In genomic region chr1:47738560-47739182, GRCh38 we compare ENCODE assay signal across 8 cellular contexts.
A peak's percentile ranks its signal among the peaks of the same experiment; 100 is the strongest.
DNase-seq lines count a peak whose midpoint lies in the region; ATAC-seq and TF ChIP-seq lines count a peak whose summit lies in the region.

No MANE protein-coding gene starts in this region.

- no peak overlapping the region for H3K4me3 Mint-ChIP-seq in CD8-positive, alpha-beta memory T cell

- in situ Hi-C loops in SK-MEL-5 (cut with HindIII; ENCODE audit: low pct_unique_long_range_greater_than_20kb, low sequenced_read_pairs): no loop called here

- H3K4me3 ChIP-seq in HCT116 (replicated peaks in 1 of 2; ENCODE audit: low read depth in 1 of 2, low read length in 2 of 2) (no peak overlapping the region), gastroesophageal sphincter (no peak overlapping the region)
- H3K4me3 ChIP-seq in CD8-positive, alpha-beta memory T cell (ENCODE audit: low read length): no peak overlapping the region

- no peak overlapping the region for H3K9ac ChIP-seq in HCT116 (ENCODE audit: low read length)

- CTCF ChIA-PET in HCT116 (lab: Charles Lee): interaction anchor here (0.6 to 2.3 kb wide), 7 partner anchors 12 to 465 kb away, joined by 3 to 12 read pairs (median 7); no protein-coding TSS in a partner anchor
- CTCF ChIA-PET in CD8-positive, alpha-beta memory T cell (lab: Charles Lee): interaction anchor here (1.3 kb wide), 1 partner anchor 25 kb away, joined by 3 read pairs; no protein-coding TSS in a partner anchor

- no peak overlapping the region for H2AFZ ChIP-seq in HCT116 (ENCODE audit: low read depth, low read length, poor library complexity, severe bottlenecking)

- H3K27me3 ChIP-seq in HCT116 (ENCODE audit: insufficient read depth, low read length) (peaks cover 6% of the 10 kb centered on the region; the same call in 1 of the 2 replicates), gastroesophageal sphincter (peaks cover 24% of the 10 kb centered on the region)
- H3K27me3 ChIP-seq in CD8-positive, alpha-beta memory T cell (ENCODE audit: insufficient read depth, low read length, poor library complexity, severe bottlenecking): peaks cover 4% of the 10 kb centered on the region

- peak; percentile 50 to 85 (median 74); a peak in 5 of 6 replicates for TF ChIP-seq CTCF in HCT116 (IDR thresholded peaks at IDR 0.05 in 2 of 3, conservative IDR thresholded peaks at IDR 0.05 in 1 of 3; ENCODE audit: borderline replicate concordance in 1 of 3, insufficient read depth in 1 of 3, low read depth in 2 of 3, low read length in 2 of 3)
- TF ChIP-seq CTCF in gastroesophageal sphincter (IDR thresholded peaks at IDR 0.05): peak; percentile 59 to 82 (median 70)

- no peaks in the 10 kb centered on the region for H3K4me1 ChIP-seq in HCT116 (ENCODE audit: control insufficient read depth in 1 of 2, insufficient read depth in 2 of 2, low read length in 2 of 2)
- H3K4me1 ChIP-seq in gastroesophageal sphincter: peaks cover 0 to 7% (median 0%) of the 10 kb centered on the region in 3 donors
- no peaks in the 10 kb centered on the region for H3K4me1 ChIP-seq in CD8-positive, alpha-beta memory T cell (ENCODE audit: insufficient read depth, low read length)

- H3K27ac ChIP-seq in HCT116 (ENCODE audit: low read depth, low read length) (no peak overlapping the region), gastroesophageal sphincter (no peak overlapping the region)
- H3K27ac ChIP-seq in CD8-positive, alpha-beta memory T cell (ENCODE audit: low read depth, low read length): no peak overlapping the region

- no TSS peak for BruUV-seq in HCT116 (replicated peaks; lab: Mats Ljungman, UMichigan)

- H3K36me3 Mint-ChIP-seq in CD8-positive, alpha-beta memory T cell: no peaks in the 10 kb centered on the region

- TF ChIP-seq POLR2A in HCT116 (IDR thresholded peaks at IDR 0.05; ENCODE audit: borderline replicate concordance, extremely low read depth, insufficient read depth, insufficient read length) (no peak), gastroesophageal sphincter (IDR thresholded peaks at IDR 0.05) (no peak)

- TF ChIP-seq EP300 in gastroesophageal sphincter (IDR thresholded peaks at IDR 0.05): no peak

- H3K4me2 ChIP-seq in HCT116 (ENCODE audit: low read length): no peak overlapping the region

- peak; percentile 73 for TF ChIP-seq RAD21 in HCT116 (IDR thresholded peaks at IDR 0.05; ENCODE audit: low read depth)

- peak; percentile 95 for ATAC-seq in HCT116
- peak; percentile 76 for ATAC-seq in gastroesophageal sphincter
- ATAC-seq in HG03097 (IDR thresholded peaks at IDR 0.05; ENCODE audit: low FRiP score, unreplicated experiment): no peak

- no peaks in the 10 kb centered on the region; the same call in 1 of the 2 replicates for H4K20me1 ChIP-seq in HCT116 (ENCODE audit: insufficient read depth)

- H3K27ac Mint-ChIP-seq in CD8-positive, alpha-beta memory T cell: peak overlapping the region in 1 of 8 donors; percentile 16

- RAD21 ChIA-PET in HCT116 (lab: Charles Lee; ENCODE audit: low non-redundant PET in 1 of 2, low total read pairs in 2 of 2, uncharacterized antibody in 2 of 2, unreplicated experiment in 2 of 2): interaction anchor here in 1 of 2 experiments (0.6 kb wide), 2 partner anchors 27 to 34 kb away, joined by 3 read pairs; no protein-coding TSS in a partner anchor

- H3K27me3 Mint-ChIP-seq in CD8-positive, alpha-beta memory T cell: peaks cover 11 to 57% of the 10 kb centered on the region in 2 donors

- peaks cover 9 to 23% (median 14%) of the 10 kb centered on the region in 5 donors for H3K9me3 Mint-ChIP-seq in CD8-positive, alpha-beta memory T cell

- H3K36me3 ChIP-seq in HCT116 (ENCODE audit: control insufficient read depth in 1 of 2, insufficient read depth in 2 of 2, low read length in 2 of 2) (no peaks in the 10 kb centered on the region), gastroesophageal sphincter (no peaks in the 10 kb centered on the region)
- H3K36me3 ChIP-seq in CD8-positive, alpha-beta memory T cell (ENCODE audit: insufficient read depth, low read length): no peaks in the 10 kb centered on the region

- no peaks in the 10 kb centered on the region for H3K9me2 ChIP-seq in HCT116 (ENCODE audit: insufficient read depth)

- peak; percentile 76 for DNase-seq in AG08395 (ENCODE audit: low spot score)
- DNase-seq in HCT116 (ENCODE audit: low read depth, low spot score): no peak
- peak; percentile 61 for DNase-seq in SK-MEL-5 (ENCODE audit: low read depth, low spot score)
- peak; percentile 53 for DNase-seq in retina
- no peak for DNase-seq in stimulated activated CD4-positive, alpha-beta T cell treated with anti-CD3 and anti-CD28 coated beads, Interleukin-4, amount 100 ng/mL, for 1 hour
- DNase-seq in CD8-positive, alpha-beta memory T cell: no peak

- H3K4me1 Mint-ChIP-seq in CD8-positive, alpha-beta memory T cell: no peaks in the 10 kb centered on the region

- H3K79me2 ChIP-seq in HCT116 (ENCODE audit: insufficient read depth, low read length): no peaks in the 10 kb centered on the region

- intact Hi-C loops in HCT116 (cut with micrococcal nuclease): loop anchor here (1.0 kb wide), 3 partner anchors 193 to 464 kb away; no protein-coding TSS in a partner anchor

- H3K9me3 ChIP-seq in HCT116 (ENCODE audit: control insufficient read depth in 1 of 2, insufficient read depth in 1 of 2, low read depth in 1 of 2, low read length in 2 of 2) (no peaks in the 10 kb centered on the region), gastroesophageal sphincter (peaks cover 0 to 6% (median 0%) of the 10 kb centered on the region in 3 donors)
- no peaks in the 10 kb centered on the region for H3K9me3 ChIP-seq in CD8-positive, alpha-beta memory T cell (ENCODE audit: low read length)

- 6 to 26% methylated on average over 3 to 6 of the region's 8 CpGs for WGBS in gastroesophageal sphincter (ENCODE audit: low coverage in 1 of 2), 2 donors

- POLR2A ChIA-PET in HCT116 (lab: Charles Lee): no interaction called here
- POLR2A ChIA-PET in CD8-positive, alpha-beta memory T cell (lab: Charles Lee): no interaction called here

TF ChIP-seq in HCT116, 20 proteins besides CTCF, POLR2A, EP300 and RAD21:
- no peak for TF ChIP-seq TCF7L2 (IDR thresholded peaks at IDR 0.05; ENCODE audit: borderline replicate concordance, extremely low read depth, insufficient read depth, insufficient read length)
- no peak for TF ChIP-seq JUND (IDR thresholded peaks at IDR 0.05)
- no peak for TF ChIP-seq SP1 (IDR thresholded peaks at IDR 0.05; ENCODE audit: low read depth)
- no peak for TF ChIP-seq EZH2phosphoT487 (IDR thresholded peaks at IDR 0.05; ENCODE audit: borderline replicate concordance)
- TF ChIP-seq, protein P1, sequence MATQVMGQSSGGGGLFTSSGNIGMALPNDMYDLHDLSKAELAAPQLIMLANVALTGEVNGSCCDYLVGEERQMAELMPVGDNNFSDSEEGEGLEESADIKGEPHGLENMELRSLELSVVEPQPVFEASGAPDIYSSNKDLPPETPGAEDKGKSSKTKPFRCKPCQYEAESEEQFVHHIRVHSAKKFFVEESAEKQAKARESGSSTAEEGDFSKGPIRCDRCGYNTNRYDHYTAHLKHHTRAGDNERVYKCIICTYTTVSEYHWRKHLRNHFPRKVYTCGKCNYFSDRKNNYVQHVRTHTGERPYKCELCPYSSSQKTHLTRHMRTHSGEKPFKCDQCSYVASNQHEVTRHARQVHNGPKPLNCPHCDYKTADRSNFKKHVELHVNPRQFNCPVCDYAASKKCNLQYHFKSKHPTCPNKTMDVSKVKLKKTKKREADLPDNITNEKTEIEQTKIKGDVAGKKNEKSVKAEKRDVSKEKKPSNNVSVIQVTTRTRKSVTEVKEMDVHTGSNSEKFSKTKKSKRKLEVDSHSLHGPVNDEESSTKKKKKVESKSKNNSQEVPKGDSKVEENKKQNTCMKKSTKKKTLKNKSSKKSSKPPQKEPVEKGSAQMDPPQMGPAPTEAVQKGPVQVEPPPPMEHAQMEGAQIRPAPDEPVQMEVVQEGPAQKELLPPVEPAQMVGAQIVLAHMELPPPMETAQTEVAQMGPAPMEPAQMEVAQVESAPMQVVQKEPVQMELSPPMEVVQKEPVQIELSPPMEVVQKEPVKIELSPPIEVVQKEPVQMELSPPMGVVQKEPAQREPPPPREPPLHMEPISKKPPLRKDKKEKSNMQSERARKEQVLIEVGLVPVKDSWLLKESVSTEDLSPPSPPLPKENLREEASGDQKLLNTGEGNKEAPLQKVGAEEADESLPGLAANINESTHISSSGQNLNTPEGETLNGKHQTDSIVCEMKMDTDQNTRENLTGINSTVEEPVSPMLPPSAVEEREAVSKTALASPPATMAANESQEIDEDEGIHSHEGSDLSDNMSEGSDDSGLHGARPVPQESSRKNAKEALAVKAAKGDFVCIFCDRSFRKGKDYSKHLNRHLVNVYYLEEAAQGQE (IDR thresholded peaks at IDR 0.05; ENCODE audit: low read depth): peak; percentile 52

Comparison
In these comparisons a context has a peak if more than half of its experiments do, and no peak if none do; other contexts are left out.
1. DNase-seq: peak in AG08395 (single experiment), SK-MEL-5 (single experiment) and retina (single experiment); none in HCT116 (single experiment), stimulated activated CD4-positive, alpha-beta T cell treated with anti-CD3 and anti-CD28 coated beads, Interleukin-4, amount 100 ng/mL, for 1 hour (single experiment) and CD8-positive, alpha-beta memory T cell (0 of 5).